9 cellular contexts compared by ENCODE assay signal in the genomic region with DNA sequence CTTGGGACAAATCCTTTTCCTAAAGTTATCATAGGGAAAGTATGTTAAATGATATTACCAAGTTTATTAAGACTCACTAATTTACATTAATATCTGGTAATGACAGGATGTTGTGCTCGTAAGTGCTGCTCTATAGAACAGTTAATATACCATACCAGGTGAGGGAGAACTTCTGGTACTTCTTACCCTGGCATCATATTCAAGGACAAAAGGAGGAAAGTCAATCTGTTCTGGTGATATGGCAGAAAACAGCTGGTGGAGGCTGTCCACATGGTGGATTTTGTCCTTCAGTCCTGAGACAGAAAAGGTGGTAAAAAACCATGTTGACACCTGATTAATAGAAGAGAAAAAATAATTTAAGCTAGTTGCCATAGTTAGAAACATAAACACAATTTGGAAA.
"Had no signal": no experiment of that assay in that cellular context is flagged by ENCODE, and none has a peak within 500 bp of the region (broad histone marks: within the 10 kb centered on the region; RNA-seq: fewer than 3 reads in every experiment).

No MANE protein-coding gene starts in this region.

- H3K4me3 ChIP-seq: GM23248, GM23338, HAP-1 had no signal

- H3K27ac ChIP-seq: GM23248 had no signal

- H3K4me1 ChIP-seq: HAP-1 had no signal

- DNase-seq: GM23248, GOT3, H7, H9, HCEC 1CT, HFFc6 had no signal

- H3K9me3 ChIP-seq: HAP-1 had no signal

- H3K4me2 ChIP-seq: GM23338 had no signal

- H2AFZ ChIP-seq: GM23248, GM23338 had no signal

- ATAC-seq: GM23338, HCT116 had no signal

- H3K9ac ChIP-seq: GM23248 had no signal
